ENCODE assay signal across 25 cellular contexts in genomic region chr12:27005495-27005894, GRCh38.
"Had no signal": no experiment of that assay in that cellular context is flagged by ENCODE, and none has a peak within 500 bp of the region (broad histone marks: within the 10 kb centered on the region; RNA-seq: fewer than 3 reads in every experiment).

No MANE protein-coding gene starts in this region.

- H3K4me1 ChIP-seq: psoas muscle, right atrium auricular region had no signal

- H3K27me3 ChIP-seq: brain microvascular endothelial cell, neutrophil, pancreas, right atrium auricular region, tibial nerve had no signal

- FAIRE-seq: colon, pancreas, TTC549 had no signal

- H3K4me3 ChIP-seq: pancreas, psoas muscle, right atrium auricular region, tibial nerve had no signal

- H3K9me3 Mint-ChIP-seq: activated naive CD4-positive, alpha-beta T cell treated with anti-CD3 and anti-CD28 coated beads, Interleukin-2, amount 50 U/mL, for 24 hours; activated T-helper 1 cell treated with anti-CD3 and anti-CD28 coated beads, Interleukin-12 subunit alpha, Interleukin-12 subunit beta, Interleukin-2, Interleukin-4 antibody, amounts not matched to agents 30 ng/mL and 10 ng/mL and 1 ng/mL, durations not matched to agents 14 hours and 24 hours and 36 hours; nephron had no signal

- H3K27ac Mint-ChIP-seq: activated CD8-positive, alpha-beta T cell treated with anti-CD3 and anti-CD28 coated beads, Interleukin-2, amount 10 ng/mL, durations not matched to agents 7 days and 5 days; activated naive CD4-positive, alpha-beta T cell treated with anti-CD3 and anti-CD28 coated beads, Interleukin-2, amount 50 U/mL, for 24 hours; activated T-helper 1 cell treated with anti-CD3 and anti-CD28 coated beads, Interleukin-12 subunit alpha, Interleukin-12 subunit beta, Interleukin-2, Interleukin-4 antibody, amounts not matched to agents 30 ng/mL and 10 ng/mL and 1 ng/mL, durations not matched to agents 14 hours and 24 hours and 36 hours; nephron had no signal

- H3K4me3 Mint-ChIP-seq: activated CD8-positive, alpha-beta T cell treated with anti-CD3 and anti-CD28 coated beads, Interleukin-2, amount 10 ng/mL, durations not matched to agents 7 days and 5 days; activated naive CD4-positive, alpha-beta T cell treated with anti-CD3 and anti-CD28 coated beads, Interleukin-2, amount 50 U/mL, for 24 hours; activated T-helper 1 cell treated with anti-CD3 and anti-CD28 coated beads, Interleukin-12 subunit alpha, Interleukin-12 subunit beta, Interleukin-2, Interleukin-4 antibody, amounts not matched to agents 30 ng/mL and 10 ng/mL and 1 ng/mL, durations not matched to agents 14 hours and 24 hours and 36 hours; nephron had no signal

- H3K36me3 ChIP-seq: brain microvascular endothelial cell, neutrophil, right atrium auricular region, WERI-Rb-1 had no signal

- H3K27ac ChIP-seq: brain microvascular endothelial cell, pancreas, psoas muscle, right atrium auricular region, tibial nerve had no signal

- ATAC-seq: activated CD8-positive, alpha-beta T cell treated with anti-CD3 and anti-CD28 coated beads, Interleukin-2, amount 10 ng/mL, durations not matched to agents 7 days and 5 days; left ventricle myocardium superior; pancreas; psoas muscle; stimulated activated naive CD8-positive, alpha-beta T cell treated with anti-CD3 and anti-CD28 coated beads, Interleukin-15, Interleukin-2, amounts not matched to agents 100 U/mL and 50 U/mL, for 24 hours had no signal

- DNase-seq: activated CD4-positive, alpha-beta T cell treated with anti-CD3 and anti-CD28 coated beads for 1 hour; activated CD4-positive, alpha-beta T cell treated with anti-CD3 and anti-CD28 coated beads, Interleukin-2, amount 50 U/mL, for 1 hour; activated CD8-positive, alpha-beta T cell treated with anti-CD3 and anti-CD28 coated beads, Interleukin-2, amount 10 ng/mL, durations not matched to agents 7 days and 5 days; activated gamma-delta T cell treated with Interleukin-2 at 50 U/mL for 16 hours; anterior cingulate cortex; brain microvascular endothelial cell; central memory CD4-positive, alpha-beta T cell; effector memory CD4-positive, alpha-beta T cell; foreskin melanocyte; hippocampal formation; left ventricle myocardium superior; pancreas; psoas muscle; stimulated activated CD4-positive, alpha-beta T cell treated with anti-CD3 and anti-CD28 coated beads, Interleukin-12 subunit alpha, Interleukin-12 subunit beta, amount 100 ng/mL, for 4 hours; stimulated activated CD4-positive, alpha-beta T cell treated with anti-CD3 and anti-CD28 coated beads, Interleukin-4, amount 100 ng/mL, for 4 hours; stimulated activated naive CD8-positive, alpha-beta T cell treated with anti-CD3 and anti-CD28 coated beads, Interleukin-15, Interleukin-2, amounts not matched to agents 100 U/mL and 50 U/mL, for 24 hours; WERI-Rb-1 had no signal

- H3K9me3 ChIP-seq: neutrophil, pancreas, psoas muscle, right atrium auricular region, tibial nerve had no signal

- H3K27me3 Mint-ChIP-seq: activated naive CD4-positive, alpha-beta T cell treated with anti-CD3 and anti-CD28 coated beads, Interleukin-2, amount 50 U/mL, for 24 hours had no signal
